8 cellular contexts compared by ENCODE assay signal in the genomic region with DNA sequence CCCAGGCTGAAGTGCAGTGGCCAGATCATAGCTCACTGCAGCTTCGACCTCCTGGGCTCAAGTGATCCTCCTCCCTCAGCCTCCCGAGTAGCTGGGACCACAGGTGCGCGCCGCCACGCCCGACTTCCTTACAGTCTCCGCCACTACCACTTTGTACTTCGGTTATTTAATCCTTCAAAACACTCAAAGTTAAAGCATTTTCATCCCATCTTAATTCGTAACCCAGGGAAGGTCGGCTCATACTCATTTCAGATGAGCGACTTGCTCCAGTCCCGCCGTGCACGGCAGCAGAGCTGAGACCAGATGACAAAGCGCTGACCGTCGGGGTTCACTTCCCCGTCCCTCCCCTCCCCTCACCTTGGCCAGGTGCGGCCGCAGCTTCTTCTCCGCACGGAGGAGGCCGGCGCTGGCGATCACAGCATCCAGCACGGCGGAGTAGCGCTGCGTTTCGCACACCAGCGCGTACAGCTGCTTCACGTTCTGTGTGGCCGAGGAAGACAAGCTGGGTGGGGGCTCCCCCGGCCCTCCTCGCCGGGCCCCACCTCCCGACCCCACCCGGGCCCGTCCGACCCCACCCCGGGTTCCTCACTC. TPM values are rescaled to one million over a fixed set of nuclear protein-coding genes. Genes with fewer than 3 reads are reported as not detected.
DNase-seq lines count a peak whose midpoint lies in the region; ATAC-seq and TF ChIP-seq lines count a peak whose summit lies in the region.

No MANE protein-coding gene starts in this region.

- H3K27me3 ChIP-seq in breast epithelium = no peaks in the 10 kb centered on the region
- no peaks in the 10 kb centered on the region for H3K27me3 ChIP-seq in lung (ENCODE audit: control insufficient read depth, insufficient read depth)

- H3K36me3 ChIP-seq in breast epithelium (no peaks in the 10 kb centered on the region), lung (ENCODE audit: control insufficient read depth in 2 of 2, insufficient read depth in 2 of 2, low read length in 2 of 2) (peaks cover 0 to 16% of the 10 kb centered on the region in 2 donors)

- DNase-seq in HuH-7.5 (ENCODE audit: low spot score) = peak; percentile 54
- DNase-seq in breast epithelium (ENCODE audit: low spot score in 2 of 2) = no peak
- DNase-seq in lung (ENCODE audit: low spot score) = no peak
- DNase-seq in ureter (ENCODE audit: low spot score) = peak; percentile 37
- no peak for DNase-seq in hepatic stellate cell (ENCODE audit: low spot score)
- no peak for DNase-seq in UCSD-AML1 (lab: John Stamatoyannopoulos, UW; ENCODE audit: unreplicated experiment)

- H3K4me3 ChIP-seq in GM08714 (ENCODE audit: low read length) = peak overlapping the region; percentile 83
- peak overlapping the region; percentile 60 to 91 (median 71) for H3K4me3 ChIP-seq in breast epithelium
- H3K4me3 ChIP-seq in lung = peak overlapping the region; percentile 81

- TF ChIP-seq CTCF in breast epithelium (IDR thresholded peaks at IDR 0.05) = no peak
- no peak for TF ChIP-seq CTCF in lung (IDR thresholded peaks at IDR 0.05; ENCODE audit: control extremely low read depth, extremely low read depth)

- TF ChIP-seq POLR2A in breast epithelium (IDR thresholded peaks at IDR 0.05) = no peak

- intact Hi-C loops in breast epithelium (cut with DNase I; ENCODE audit: low total_unique reads) = no loop called here

- H3K27ac ChIP-seq in breast epithelium (peak overlapping the region; percentile 68 to 84), lung (ENCODE audit: low read depth in 1 of 2, low read length in 1 of 2) (peak overlapping the region in 1 of 2 donors; percentile 51)

- no peaks in the 10 kb centered on the region for H3K9me3 ChIP-seq in breast epithelium
- peaks cover 0 to 6% of the 10 kb centered on the region in 2 donors for H3K9me3 ChIP-seq in lung (ENCODE audit: control insufficient read depth in 2 of 2, insufficient read depth in 1 of 2, low read length in 1 of 2)

- 14 to 15% methylated on average over 42 to 43 of the region's 43 CpGs for WGBS in lung, 2 donors

- H3K4me1 ChIP-seq in breast epithelium = peaks cover 0 to 3% of the 10 kb centered on the region in 2 donors
- peaks cover 0 to 10% of the 10 kb centered on the region in 2 donors for H3K4me1 ChIP-seq in lung (ENCODE audit: control insufficient read depth in 2 of 2, insufficient read depth in 2 of 2, low read length in 2 of 2)

- ATAC-seq in GM21526 (IDR thresholded peaks at IDR 0.05; ENCODE audit: low FRiP score, unreplicated experiment) = peak; percentile 35
- ATAC-seq in lung (ENCODE audit: insufficient read depth, low FRiP score) = peak; percentile 35

RNA-seq across cellular contexts. Expression of gene NSUN5, which starts 0.5 kb away (rescaled TPM):
- total RNA-seq in breast epithelium (10 to 100 TPM; 23.3 to 28.1 (median 24.2) TPM), lung (10 to 100 TPM; 14.9 to 30.1 TPM), ureter (23.8 TPM)
- 10 to 100 TPM; 25.4 to 35.3 TPM for polyA plus RNA-seq in lung

RNA-seq across cellular contexts. Expression of gene TRIM50, which starts 19.7 kb away (rescaled TPM):
- total RNA-seq in breast epithelium = 1 to 10 TPM in 1 of 3 donors, not detected in 2; 1.4 TPM
- total RNA-seq in lung = under 1 TPM in 1 of 2 donors, not detected in 1; 0.34 TPM
- polyA plus RNA-seq in lung = under 1 TPM; 0.02 to 0.08 TPM
- total RNA-seq in ureter = not detected

RNA-seq across cellular contexts. Expression of gene FKBP6, which starts 19.8 kb away (rescaled TPM):
- total RNA-seq in breast epithelium (not detected), lung (1 to 10 TPM in 1 of 2 donors, not detected in 1; 1.5 TPM), ureter (not detected)
- under 1 TPM in 1 of 2 donors, not detected in 1; 0.08 TPM for polyA plus RNA-seq in lung

Comparison
In these comparisons a context has a peak if more than half of its experiments do, and no peak if none do; other contexts are left out.
1. DNase-seq: peak in HuH-7.5 (single experiment) and ureter (single experiment); none in breast epithelium (0 of 2), lung (single experiment), hepatic stellate cell (single experiment) and UCSD-AML1 (single experiment).
2. Peak in every context shown above with its lines, with median percentiles within 50 percentile points of each other: H3K4me3 ChIP-seq.